In genomic region chr17:41350381-41350878, GRCh38 we compare ENCODE assay signal across 2 cellular contexts. TPM values are rescaled to one million over a fixed set of nuclear protein-coding genes. Genes with fewer than 3 reads are reported as not detected.
"Had no signal": no experiment of that assay in that cellular context is flagged by ENCODE, and none has a peak within 500 bp of the region (broad histone marks: within the 10 kb centered on the region; RNA-seq: fewer than 3 reads in every experiment).

Gene KRT33A, minus strand, starts transcription at chr17:41350828. Its CDS starts 61 bp downstream, at chr17:41350767.

RNA-seq across cellular contexts. Expression of gene KRT33A, which starts in this region (rescaled TPM):
- total RNA-seq: G401, GM12878 had no signal
- polyA plus RNA-seq: GM12878 had no signal
